Comparison of ENCODE assay signal across 9 cellular contexts in the genomic region with DNA sequence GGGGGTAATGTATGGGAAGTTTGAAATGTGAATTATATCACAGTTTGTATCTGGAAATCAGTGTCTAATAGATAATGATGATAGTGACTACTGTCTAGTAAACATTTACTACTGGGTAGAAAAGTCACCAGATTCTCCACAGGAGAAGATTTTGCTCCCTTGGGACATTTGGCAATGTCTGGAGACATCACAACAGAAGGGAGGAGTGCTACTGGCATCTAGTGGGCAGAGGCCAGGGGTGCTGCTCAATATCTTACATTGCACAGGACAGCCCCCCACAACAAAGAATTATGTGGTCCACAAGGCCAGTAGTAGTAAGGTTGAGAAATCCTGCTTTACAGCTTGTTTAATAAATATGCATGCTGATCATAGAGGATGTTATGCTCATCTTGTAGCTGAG.
A peak's percentile ranks its signal among the peaks of the same experiment; 100 is the strongest.
DNase-seq lines count a peak whose midpoint lies in the region; ATAC-seq and TF ChIP-seq lines count a peak whose summit lies in the region.
"Had no signal": no experiment of that assay in that cellular context is flagged by ENCODE, and none has a peak within 500 bp of the region (broad histone marks: within the 10 kb centered on the region; RNA-seq: fewer than 3 reads in every experiment).

No MANE protein-coding gene starts in this region.

- no peak for TF ChIP-seq POLR2A in IMR-90 (IDR thresholded peaks at IDR 0.05; ENCODE audit: low read depth, low read length)

- intact Hi-C loops in IMR-90 (cut with micrococcal nuclease), result loop anchor here (1.0 kb wide), 3 partner anchors 149 to 412 kb away; no protein-coding TSS in a partner anchor

- no peak overlapping the region for H4K5ac ChIP-seq in IMR-90 (ENCODE audit: low read depth, low read length)

- H3K4me1 ChIP-seq in DND-41 (ENCODE audit: insufficient read depth, low read length), result no peaks in the 10 kb centered on the region
- H3K4me1 ChIP-seq in IMR-90 (ENCODE audit: control insufficient read depth, insufficient read depth, low read length), result no peaks in the 10 kb centered on the region

- no peak overlapping the region for H3K14ac ChIP-seq in IMR-90 (replicated peaks; ENCODE audit: low read depth, low read length)

- H2BK20ac ChIP-seq in IMR-90 (ENCODE audit: low read depth, low read length), result no peak overlapping the region

- H3K79me2 ChIP-seq in DND-41 (ENCODE audit: insufficient read depth, low read length), result no peaks in the 10 kb centered on the region

- CTCF ChIA-PET in IMR-90 (lab: Yijun Ruan, JAX), result interaction anchor here (1.5 kb wide), 1 partner anchor 350 kb away, joined by 6 read pairs; no protein-coding TSS in a partner anchor
- CTCF ChIA-PET in RWPE1 (lab: Yijun Ruan, JAX), result no interaction called here

- no peak overlapping the region for H2AK5ac ChIP-seq in IMR-90 (ENCODE audit: low read depth, low read length)

- no peak overlapping the region for H2BK120ac ChIP-seq in IMR-90 (ENCODE audit: low read depth, low read length)

- no peak for ATAC-seq in DND-41 (ENCODE audit: insufficient read depth, low read depth)
- ATAC-seq in IMR-90 (ENCODE audit: low read depth), result peak; percentile 60

- H3K4ac ChIP-seq in IMR-90 (ENCODE audit: low read depth, low read length), result no peak overlapping the region

- dilution Hi-C loops in IMR-90 (cut with HindIII; ENCODE audit: low sequenced_read_pairs, unreplicated experiment), result no loop called here

- in situ Hi-C loops in IMR-90 (cut with MboI; ENCODE audit: low sequenced_read_pairs), result no loop called here
- in situ Hi-C loops in astrocyte of the spinal cord (cut with HindIII; ENCODE audit: low sequenced_read_pairs), result no loop called here

- POLR2A ChIA-PET in IMR-90 (lab: Charles Lee; ENCODE audit: unreplicated experiment), result no interaction called here
- POLR2A ChIA-PET in RWPE1 (lab: Yijun Ruan, JAX; ENCODE audit: low non-redundant PET), result no interaction called here

- H3K56ac ChIP-seq in IMR-90 (ENCODE audit: extremely low read depth, insufficient read depth, low read length), result no peak overlapping the region

- no peaks in the 10 kb centered on the region for H3K9me3 ChIP-seq in DND-41 (ENCODE audit: insufficient read depth, low read length, severe bottlenecking)
- H3K9me3 ChIP-seq in IMR-90 (ENCODE audit: control insufficient read depth, insufficient read depth, low read length), result no peaks in the 10 kb centered on the region

- no peak for DNase-seq in DND-41
- peak; percentile 19 for DNase-seq in IMR-90
- DNase-seq in astrocyte of the spinal cord (ENCODE audit: low read depth, low spot score), result peak; percentile 12
- DNase-seq in kidney tubule cell (ENCODE audit: low spot score), result peak; percentile 20
- DNase-seq in SW 1271 (lab: John Stamatoyannopoulos, UW), result no peak
- DNase-seq in SHP77 treated with DMSO at 0.1 percent for 48 hours (lab: John Stamatoyannopoulos, UW), result no peak
- DNase-seq in RWPE1 (ENCODE audit: low spot score), result no peak
- no peak for DNase-seq in stimulated activated CD4-positive, alpha-beta T cell treated with anti-CD3 and anti-CD28 coated beads, Interleukin-12 subunit alpha, Interleukin-12 subunit beta, amount 100 ng/mL, for 4 hours
- DNase-seq: NCI-H446 had no signal

- no peak overlapping the region for H3K18ac ChIP-seq in IMR-90 (ENCODE audit: low read depth, low read length)

- peak; percentile 21 for TF ChIP-seq CTCF in DND-41 (IDR thresholded peaks at IDR 0.05; ENCODE audit: borderline replicate concordance, extremely low read depth, low read length, poor library complexity, severe bottlenecking)
- TF ChIP-seq CTCF in IMR-90 (conservative IDR thresholded peaks at IDR 0.05; ENCODE audit: low read depth, low read length), result peak; percentile 36
- peak; percentile 42 for TF ChIP-seq CTCF in astrocyte of the spinal cord (IDR thresholded peaks at IDR 0.05; ENCODE audit: low read depth, low read length)
- TF ChIP-seq CTCF in RWPE1 (conservative IDR thresholded peaks at IDR 0.05; ENCODE audit: low read depth), result no peak

- H3K9ac ChIP-seq in DND-41 (ENCODE audit: low read depth, low read length), result no peak overlapping the region
- H3K9ac ChIP-seq in IMR-90 (ENCODE audit: low read depth, low read length), result no peak overlapping the region

- H4K91ac ChIP-seq in IMR-90 (ENCODE audit: insufficient read depth, low read depth, low read length), result no peak overlapping the region

- no peak overlapping the region for H2BK5ac ChIP-seq in IMR-90 (ENCODE audit: low read depth, low read length, poor library complexity, severe bottlenecking)

- no peaks in the 10 kb centered on the region for H3K9me1 ChIP-seq in IMR-90 (ENCODE audit: insufficient read depth, low read length)

- H3K36me3 ChIP-seq in DND-41 (ENCODE audit: insufficient read depth, low read length) (no peaks in the 10 kb centered on the region), IMR-90 (ENCODE audit: control insufficient read depth, insufficient read depth, low read length) (no peaks in the 10 kb centered on the region)

- no peak overlapping the region for H2BK15ac ChIP-seq in IMR-90 (ENCODE audit: low read depth, low read length)

- BruUV-seq in IMR-90 (replicated peaks; lab: Mats Ljungman, UMichigan), result no TSS peak

- H4K20me1 ChIP-seq in DND-41 (ENCODE audit: insufficient read depth, low read length) (no peaks in the 10 kb centered on the region), IMR-90 (ENCODE audit: insufficient read depth, low read length) (no peaks in the 10 kb centered on the region)

- H3K4me2 ChIP-seq in DND-41 (ENCODE audit: insufficient read depth, low read length) (no peak overlapping the region), IMR-90 (ENCODE audit: low read depth, low read length) (no peak overlapping the region)

- peak; percentile 53 for TF ChIP-seq RAD21 in IMR-90 (IDR thresholded peaks at IDR 0.05; ENCODE audit: low read length)

- H2AK9ac ChIP-seq in IMR-90 (replicated peaks; ENCODE audit: low read depth, low read length, poor library complexity), result no peak overlapping the region

- H3K27ac ChIP-seq in DND-41 (ENCODE audit: low read length) (no peak overlapping the region), IMR-90 (ENCODE audit: insufficient read depth, low read length) (no peak overlapping the region), RWPE1 (no peak overlapping the region)

- H4K8ac ChIP-seq in IMR-90 (ENCODE audit: low read depth in 2 of 2, low read length in 2 of 2), result no peak overlapping the region

- H3K79me1 ChIP-seq in IMR-90 (ENCODE audit: low read depth in 1 of 2, low read length in 2 of 2), result no peaks in the 10 kb centered on the region

- H2AFZ ChIP-seq in DND-41 (ENCODE audit: low read depth, low read length) (no peak overlapping the region), IMR-90 (replicated peaks; ENCODE audit: low read length, poor library complexity) (no peak overlapping the region)

- H3K27me3 ChIP-seq in DND-41 (ENCODE audit: insufficient read depth, low read length, poor library complexity), result no peaks in the 10 kb centered on the region
- H3K27me3 ChIP-seq in IMR-90 (ENCODE audit: control insufficient read depth, insufficient read depth, low read length), result peaks cover 1% of the 10 kb centered on the region; the same call in 1 of the 2 replicates

- H3K4me3 ChIP-seq in DND-41 (ENCODE audit: low read depth in 1 of 2, low read length in 2 of 2) (no peak overlapping the region), IMR-90 (ENCODE audit: insufficient read depth, low read depth, low read length) (no peak overlapping the region), astrocyte of the spinal cord (ENCODE audit: low read depth, low read length) (no peak overlapping the region)

- no peak overlapping the region for H3K23ac ChIP-seq in IMR-90 (ENCODE audit: low read depth, low read length)

TF ChIP-seq in IMR-90, 13 proteins besides CTCF, POLR2A, EP300 and RAD21:
- TF ChIP-seq SMC3 (IDR thresholded peaks at IDR 0.05; ENCODE audit: low read depth, low read length) (peak; percentile 37), MAFK (IDR thresholded peaks at IDR 0.05; ENCODE audit: low read depth, low read length) (no peak), NFE2L2 (IDR thresholded peaks at IDR 0.05; ENCODE audit: low read depth, low read length) (no peak)

Comparison
In these comparisons a context has a peak if more than half of its experiments do, and no peak if none do; other contexts are left out.
1. DNase-seq: peak in IMR-90 (single experiment), astrocyte of the spinal cord (single experiment) and kidney tubule cell (single experiment); none in DND-41 (single experiment), SW 1271 (0 of 2), SHP77 treated with DMSO at 0.1 percent for 48 hours (single experiment), RWPE1 (single experiment) and stimulated activated CD4-positive, alpha-beta T cell treated with anti-CD3 and anti-CD28 coated beads, Interleukin-12 subunit alpha, Interleukin-12 subunit beta, amount 100 ng/mL, for 4 hours (single experiment).